13 cellular contexts compared by ENCODE assay signal in genomic region chr10:5461914-5462840, GRCh38. TPM values are rescaled to one million over a fixed set of nuclear protein-coding genes. Genes with fewer than 3 reads are reported as not detected.
DNase-seq lines count a peak whose midpoint lies in the region; ATAC-seq and TF ChIP-seq lines count a peak whose summit lies in the region.
"Had no signal": no experiment of that assay in that cellular context is flagged by ENCODE, and none has a peak within 500 bp of the region (broad histone marks: within the 10 kb centered on the region; RNA-seq: fewer than 3 reads in every experiment).

No MANE protein-coding gene starts in this region.

- TF ChIP-seq CTCF in GM23338 (conservative IDR thresholded peaks at IDR 0.05; ENCODE audit: low read depth in 2 of 2) (no peak), activated B cell treated with CpG ODN at 0.5 μM for 24 hours (IDR thresholded peaks at IDR 0.05) (no peak), fibroblast of lung (conservative IDR thresholded peaks at IDR 0.05 in 1 of 2, IDR thresholded peaks at IDR 0.05 in 1 of 2; ENCODE audit: low read depth in 1 of 2, low read length in 2 of 2) (no peak), progenitor cell of endocrine pancreas (IDR thresholded peaks at IDR 0.05; ENCODE audit: unreplicated experiment) (no peak)

- H3K27me3 Mint-ChIP-seq in GM23338 (ENCODE audit: insufficient read depth, low read depth, poor library complexity) (peaks cover 10% of the 10 kb centered on the region), activated B cell treated with CpG ODN at 0.5 μM for 24 hours (no peaks in the 10 kb centered on the region), progenitor cell of endocrine pancreas (no peaks in the 10 kb centered on the region)
- H3K27me3 Mint-ChIP-seq: CD4-positive, CD25-positive, alpha-beta regulatory T cell had no signal

- H3K27ac ChIP-seq in GM23338 (ENCODE audit: low read depth) (peak overlapping the region; percentile 70; the same call in 1 of the 2 replicates), fibroblast of lung (ENCODE audit: insufficient read depth, low read length) (peak overlapping the region; percentile 29), caudate nucleus (ENCODE audit: low read depth, low read length) (no peak overlapping the region)

- H3K79me2 ChIP-seq in GM23338 (replicated peaks; ENCODE audit: insufficient read depth) = no peaks in the 10 kb centered on the region; the same call in 1 of the 2 replicates
- H3K79me2 ChIP-seq in fibroblast of lung (ENCODE audit: control insufficient read depth, insufficient read depth, low read length) = no peaks in the 10 kb centered on the region

- no peaks in the 10 kb centered on the region for H3K9me3 ChIP-seq in fibroblast of lung (ENCODE audit: control insufficient read depth, insufficient read depth, low read depth, low read length)

- H3K27me3 ChIP-seq in GM23338 (ENCODE audit: insufficient read depth) = no peaks in the 10 kb centered on the region
- H3K27me3 ChIP-seq in fibroblast of lung (ENCODE audit: control insufficient read depth, insufficient read depth, low read length) = no peaks in the 10 kb centered on the region

- no peaks in the 10 kb centered on the region for H4K20me1 ChIP-seq in GM23338 (replicated peaks; ENCODE audit: insufficient read depth)
- H4K20me1 ChIP-seq in fibroblast of lung (ENCODE audit: control insufficient read depth, extremely low read depth, insufficient read depth, low read length) = no peaks in the 10 kb centered on the region

- H3K4me2 ChIP-seq in GM23338 = no peak overlapping the region
- peak overlapping the region; percentile 69 for H3K4me2 ChIP-seq in fibroblast of lung (ENCODE audit: extremely low read depth, insufficient read depth, low read length)

- H3K9me2 ChIP-seq in GM23338 (ENCODE audit: insufficient read depth) = peaks cover 5% of the 10 kb centered on the region; the same call in 1 of the 2 replicates

- CTCF ChIA-PET in activated B cell treated with CpG ODN at 0.5 μM for 24 hours (lab: Charles Lee) = interaction anchor here (2.1 kb wide), 1 partner anchor 161 kb away, joined by 13 read pairs; no protein-coding TSS in a partner anchor

- H3F3A ChIP-seq in GM23338 (replicated peaks; ENCODE audit: low read depth) = 0 out of 2 replicates have a peak, but pooled peaks cover 4% of the 10 kb centered on the region

- intact Hi-C loops in activated B cell treated with CpG ODN at 0.5 μM for 24 hours (cut with micrococcal nuclease) = no loop called here

- POLR2A ChIA-PET in activated B cell treated with CpG ODN at 0.5 μM for 24 hours (lab: Charles Lee) = interaction anchor here (2.5 kb wide), 1 partner anchor 16 kb away, joined by 8 read pairs; no protein-coding TSS in a partner anchor

- H3K9ac ChIP-seq in fibroblast of lung (ENCODE audit: insufficient read depth, low read length) = no peak overlapping the region

- H2AFZ ChIP-seq in GM23338 (no peak overlapping the region), fibroblast of lung (ENCODE audit: low read length) (peak overlapping the region; percentile 48)

- H3K4me1 Mint-ChIP-seq in GM23338 = peaks cover 41% of the 10 kb centered on the region
- H3K4me1 Mint-ChIP-seq in activated B cell treated with CpG ODN at 0.5 μM for 24 hours = peaks cover 15% of the 10 kb centered on the region
- H3K4me1 Mint-ChIP-seq in progenitor cell of endocrine pancreas (ENCODE audit: low read depth) = peaks cover 43% of the 10 kb centered on the region

- no peak for ATAC-seq in GM23338
- peak; percentile 68 for ATAC-seq in activated B cell treated with CpG ODN at 0.5 μM for 24 hours (ENCODE audit: low read depth)
- no peak for ATAC-seq in activated naive CD4-positive, alpha-beta T cell treated with anti-CD3 and anti-CD28 coated beads, Interleukin-2, amount 50 U/mL, for 72 hours
- ATAC-seq in HG03432 (IDR thresholded peaks at IDR 0.05; ENCODE audit: unreplicated experiment) = no peak
- ATAC-seq: activated CD8-positive, alpha-beta T cell treated with anti-CD3 and anti-CD28 coated beads for 36 hours; naive thymus-derived CD4-positive, alpha-beta T cell had no signal

- peak overlapping the region; percentile 47; the same call in 1 of the 2 replicates for H3K27ac Mint-ChIP-seq in GM23338
- no peak overlapping the region for H3K27ac Mint-ChIP-seq in activated B cell treated with CpG ODN at 0.5 μM for 24 hours
- peak overlapping the region; percentile 69 for H3K27ac Mint-ChIP-seq in progenitor cell of endocrine pancreas
- no peak overlapping the region for H3K27ac Mint-ChIP-seq in activated naive CD4-positive, alpha-beta T cell treated with anti-CD3 and anti-CD28 coated beads, Interleukin-2, amount 50 U/mL, for 72 hours
- H3K27ac Mint-ChIP-seq: activated CD8-positive, alpha-beta T cell treated with anti-CD3 and anti-CD28 coated beads for 36 hours; activated naive CD8-positive, alpha-beta T cell treated with anti-CD3 and anti-CD28 coated beads for 36 hours; naive thymus-derived CD4-positive, alpha-beta T cell had no signal

- H3K4me3 ChIP-seq in GM23338 (no peak overlapping the region), fibroblast of lung (replicated peaks in 1 of 4; ENCODE audit: control extremely low read depth in 1 of 4, insufficient read depth in 1 of 4, low read depth in 3 of 4, low read length in 4 of 4) (peak overlapping the region in 2 of 4 experiments; percentile 10 to 15)

- H3K36me3 ChIP-seq in GM23338 (ENCODE audit: insufficient read depth) = peaks cover 16% of the 10 kb centered on the region
- no peaks in the 10 kb centered on the region for H3K36me3 ChIP-seq in fibroblast of lung (ENCODE audit: control insufficient read depth, insufficient read depth, low read length)

- peaks cover 36% of the 10 kb centered on the region for H3K9me3 Mint-ChIP-seq in GM23338
- H3K9me3 Mint-ChIP-seq in activated B cell treated with CpG ODN at 0.5 μM for 24 hours = no peaks in the 10 kb centered on the region
- no peaks in the 10 kb centered on the region for H3K9me3 Mint-ChIP-seq in progenitor cell of endocrine pancreas (ENCODE audit: low read depth)
- no peaks in the 10 kb centered on the region for H3K9me3 Mint-ChIP-seq in activated naive CD4-positive, alpha-beta T cell treated with anti-CD3 and anti-CD28 coated beads, Interleukin-2, amount 50 U/mL, for 72 hours
- H3K9me3 Mint-ChIP-seq: activated CD8-positive, alpha-beta T cell treated with anti-CD3 and anti-CD28 coated beads for 36 hours; activated naive CD8-positive, alpha-beta T cell treated with anti-CD3 and anti-CD28 coated beads for 36 hours; naive thymus-derived CD4-positive, alpha-beta T cell had no signal

- peaks cover 26% of the 10 kb centered on the region for H3K4me1 ChIP-seq in GM23338 (ENCODE audit: insufficient read depth)
- H3K4me1 ChIP-seq in fibroblast of lung (ENCODE audit: control insufficient read depth, extremely low read depth, insufficient read depth, low read length) = peaks cover 6% of the 10 kb centered on the region

- H3K36me3 Mint-ChIP-seq in GM23338 (ENCODE audit: low read depth) (peaks cover 81% of the 10 kb centered on the region), activated B cell treated with CpG ODN at 0.5 μM for 24 hours (ENCODE audit: low read depth) (peaks cover 4% of the 10 kb centered on the region), progenitor cell of endocrine pancreas (ENCODE audit: insufficient read depth) (peaks cover 18% of the 10 kb centered on the region)
- H3K36me3 Mint-ChIP-seq in activated naive CD4-positive, alpha-beta T cell treated with anti-CD3 and anti-CD28 coated beads, Interleukin-2, amount 50 U/mL, for 72 hours = peaks cover 6 to 16% of the 10 kb centered on the region in 2 donors

- H3K4me3 Mint-ChIP-seq in GM23338 (no peak overlapping the region), activated B cell treated with CpG ODN at 0.5 μM for 24 hours (no peak overlapping the region), progenitor cell of endocrine pancreas (ENCODE audit: low read depth) (no peak overlapping the region)
- H3K4me3 Mint-ChIP-seq: activated CD8-positive, alpha-beta T cell treated with anti-CD3 and anti-CD28 coated beads for 36 hours; activated naive CD8-positive, alpha-beta T cell treated with anti-CD3 and anti-CD28 coated beads for 36 hours; CD4-positive, CD25-positive, alpha-beta regulatory T cell; naive thymus-derived CD4-positive, alpha-beta T cell had no signal

- DNase-seq in GM23338 (ENCODE audit: low spot score) = peak; percentile 32
- no peak for DNase-seq in activated B cell treated with CpG ODN at 0.5 μM for 24 hours
- peak in 1 of 2 donors; percentile 66 for DNase-seq in fibroblast of lung (ENCODE audit: low read depth in 2 of 2)
- DNase-seq in progenitor cell of endocrine pancreas (ENCODE audit: low spot score, unreplicated experiment) = no peak
- no peak for DNase-seq in activated CD4-positive, alpha-beta T cell treated with anti-CD3 and anti-CD28 coated beads, Interleukin-2, amount 50 U/mL, for 48 hours
- no peak for DNase-seq in activated naive CD4-positive, alpha-beta T cell treated with anti-CD3 and anti-CD28 coated beads, Interleukin-2, amount 50 U/mL, for 72 hours (ENCODE audit: low spot score in 2 of 2)
- DNase-seq in caudate nucleus (lab: John Stamatoyannopoulos, UW) = no peak
- DNase-seq: activated CD8-positive, alpha-beta T cell treated with anti-CD3 and anti-CD28 coated beads for 36 hours; activated naive CD8-positive, alpha-beta T cell treated with anti-CD3 and anti-CD28 coated beads for 36 hours; CD4-positive, CD25-positive, alpha-beta regulatory T cell; naive thymus-derived CD4-positive, alpha-beta T cell had no signal

RNA-seq across cellular contexts. Expression of gene CALML5, which starts 37.2 kb away (rescaled TPM):
- total RNA-seq in GM23338 (2014; rRNA removed; shearing (Covaris generic)) = 0.27 TPM in 1 of 2 replicates, not detected in the other
- 0.26 and 0.40 TPM in 2 replicates for polyA plus RNA-seq in GM23338 (2016; fragmentation: Nextera tagmentation; extraction: Ambion mirVana)
- not detected in 2 replicates for total RNA-seq in activated B cell treated with CpG ODN at 0.5 μM for 24 hours
- not detected in 2 replicates for total RNA-seq in fibroblast of lung
- not detected in 2 replicates for polyA plus RNA-seq in fibroblast of lung
- polyA plus RNA-seq in fibroblast of lung (2012) = not detected in 2 replicates
- polyA minus RNA-seq in fibroblast of lung (ENCODE audit: low replicate concordance) = not detected in 2 replicates
- not detected in 2 replicates for total RNA-seq in progenitor cell of endocrine pancreas
- total RNA-seq in activated naive CD4-positive, alpha-beta T cell treated with anti-CD3 and anti-CD28 coated beads, Interleukin-2, amount 50 U/mL, for 72 hours = not detected
- total RNA-seq: activated CD8-positive, alpha-beta T cell treated with anti-CD3 and anti-CD28 coated beads for 36 hours; activated naive CD8-positive, alpha-beta T cell treated with anti-CD3 and anti-CD28 coated beads for 36 hours; CD4-positive, CD25-positive, alpha-beta regulatory T cell; epithelial cell of proximal tubule; naive thymus-derived CD4-positive, alpha-beta T cell had no signal
- polyA plus RNA-seq: CD4-positive, CD25-positive, alpha-beta regulatory T cell; naive thymus-derived CD4-positive, alpha-beta T cell had no signal

RNA-seq across cellular contexts. Expression of gene NET1, which starts 49.8 kb away (rescaled TPM):
- total RNA-seq in GM23338 (2014; rRNA removed; shearing (Covaris generic)) = 93.9 and 98.3 TPM in 2 replicates
- polyA plus RNA-seq in GM23338 (2016; fragmentation: Nextera tagmentation; extraction: Ambion mirVana) (39.8 and 47.9 TPM in 2 replicates), fibroblast of lung (7.2 and 24.8 TPM in 2 replicates)
- total RNA-seq in activated B cell treated with CpG ODN at 0.5 μM for 24 hours (19.0 and 22.5 TPM in 2 replicates), fibroblast of lung (32.1 and 45.4 TPM in 2 replicates), progenitor cell of endocrine pancreas (97.5 and 103 TPM in 2 replicates)
- polyA plus RNA-seq in fibroblast of lung (2012) = 4.6 and 13.6 TPM in 2 replicates
- 18.8 and 25.8 TPM in 2 replicates for polyA minus RNA-seq in fibroblast of lung (ENCODE audit: low replicate concordance)
- total RNA-seq in activated naive CD4-positive, alpha-beta T cell treated with anti-CD3 and anti-CD28 coated beads, Interleukin-2, amount 50 U/mL, for 72 hours = 10 to 100 TPM; 19.5 to 33.4 TPM

RNA-seq across cellular contexts. Expression of gene TUBAL3, which starts 57.5 kb away (rescaled TPM):
- not detected in 2 replicates for total RNA-seq in GM23338 (2014; rRNA removed; shearing (Covaris generic))
- polyA plus RNA-seq in GM23338 (2016; fragmentation: Nextera tagmentation; extraction: Ambion mirVana) (not detected in 2 replicates), fibroblast of lung (not detected in 2 replicates)
- total RNA-seq in activated B cell treated with CpG ODN at 0.5 μM for 24 hours (not detected in 2 replicates), fibroblast of lung (not detected in 2 replicates), progenitor cell of endocrine pancreas (not detected in 2 replicates)
- polyA plus RNA-seq in fibroblast of lung (2012) = not detected in 2 replicates
- not detected in 2 replicates for polyA minus RNA-seq in fibroblast of lung (ENCODE audit: low replicate concordance)
- total RNA-seq in activated naive CD4-positive, alpha-beta T cell treated with anti-CD3 and anti-CD28 coated beads, Interleukin-2, amount 50 U/mL, for 72 hours = not detected
- total RNA-seq: activated CD8-positive, alpha-beta T cell treated with anti-CD3 and anti-CD28 coated beads for 36 hours; activated naive CD8-positive, alpha-beta T cell treated with anti-CD3 and anti-CD28 coated beads for 36 hours; CD4-positive, CD25-positive, alpha-beta regulatory T cell; epithelial cell of proximal tubule; naive thymus-derived CD4-positive, alpha-beta T cell had no signal
- polyA plus RNA-seq: naive thymus-derived CD4-positive, alpha-beta T cell had no signal

Comparison
In these comparisons a context has a peak if more than half of its experiments do, and no peak if none do; other contexts are left out.
1. H3K27ac Mint-ChIP-seq: peak in GM23338 (single experiment) and progenitor cell of endocrine pancreas (single experiment); none in activated B cell treated with CpG ODN at 0.5 μM for 24 hours (single experiment) and activated naive CD4-positive, alpha-beta T cell treated with anti-CD3 and anti-CD28 coated beads, Interleukin-2, amount 50 U/mL, for 72 hours (0 of 2).